29 cellular contexts compared by ENCODE assay signal in genomic region chr4:165428957-165429356, GRCh38.
"Had no signal": no experiment of that assay in that cellular context is flagged by ENCODE, and none has a peak within 500 bp of the region (broad histone marks: within the 10 kb centered on the region; RNA-seq: fewer than 3 reads in every experiment).

No MANE protein-coding gene starts in this region.

- ATAC-seq: effector memory CD8-positive, alpha-beta T cell; esophagus mucosa; foreskin keratinocyte; gastrocnemius medialis; gastroesophageal sphincter; heart left ventricle; heart right ventricle had no signal

- H3K4me3 ChIP-seq: colonic mucosa, coronary artery, dorsolateral prefrontal cortex, esophagus muscularis mucosa, esophagus squamous epithelium, gastrocnemius medialis, gastroesophageal sphincter, heart left ventricle, heart right ventricle had no signal

- H3K27ac ChIP-seq: colonic mucosa, coronary artery, epithelial cell of prostate, esophagus muscularis mucosa, esophagus squamous epithelium, foreskin keratinocyte, gastrocnemius medialis, gastroesophageal sphincter, heart left ventricle, heart right ventricle had no signal

- FAIRE-seq: colon, endometrium, endothelial cell of umbilical vein, frontal cortex had no signal

- H3K36me3 ChIP-seq: colonic mucosa, esophagus muscularis mucosa, esophagus squamous epithelium, gastrocnemius medialis, gastroesophageal sphincter, heart left ventricle, heart right ventricle had no signal

- H3K9me3 Mint-ChIP-seq: dendritic cell treated with granulocyte-macrophage colony-stimulating factor and Interleukin-4, amounts not matched to agents 40 ng/mL and 50 ng/mL, for 4 days; effector memory CD8-positive, alpha-beta T cell had no signal

- H3K4me3 Mint-ChIP-seq: dendritic cell treated with granulocyte-macrophage colony-stimulating factor and Interleukin-4, amounts not matched to agents 40 ng/mL and 50 ng/mL, for 4 days; effector memory CD8-positive, alpha-beta T cell; endodermal cell had no signal

- H3K4me1 Mint-ChIP-seq: endodermal cell had no signal

- H3K4me1 ChIP-seq: colonic mucosa, esophagus muscularis mucosa, foreskin keratinocyte, gastrocnemius medialis, gastroesophageal sphincter, heart left ventricle had no signal

- DNase-seq: colonic mucosa; cortex of kidney; dermis blood vessel endothelial cell; dorsolateral prefrontal cortex; effector CD4-positive, alpha-beta T cell; effector CD8-positive, alpha-beta T cell; effector memory CD4-positive, alpha-beta T cell; effector memory CD8-positive, alpha-beta T cell; endodermal cell; erythroblast; esophagus squamous epithelium; foreskin fibroblast; foreskin melanocyte; gastrocnemius medialis; glutamatergic neuron; head of caudate nucleus; heart left ventricle; heart right ventricle had no signal

- H3K27ac Mint-ChIP-seq: dendritic cell treated with granulocyte-macrophage colony-stimulating factor and Interleukin-4, amounts not matched to agents 40 ng/mL and 50 ng/mL, for 4 days; effector memory CD8-positive, alpha-beta T cell; endodermal cell had no signal

- H3K27me3 ChIP-seq: colonic mucosa, dorsolateral prefrontal cortex, esophagus muscularis mucosa, esophagus squamous epithelium, foreskin keratinocyte, gastrocnemius medialis, gastroesophageal sphincter had no signal

- H3K9me3 ChIP-seq: colonic mucosa, esophagus muscularis mucosa, esophagus squamous epithelium, gastrocnemius medialis had no signal
